ENCODE assay signal across 8 cellular contexts in the genomic region with DNA sequence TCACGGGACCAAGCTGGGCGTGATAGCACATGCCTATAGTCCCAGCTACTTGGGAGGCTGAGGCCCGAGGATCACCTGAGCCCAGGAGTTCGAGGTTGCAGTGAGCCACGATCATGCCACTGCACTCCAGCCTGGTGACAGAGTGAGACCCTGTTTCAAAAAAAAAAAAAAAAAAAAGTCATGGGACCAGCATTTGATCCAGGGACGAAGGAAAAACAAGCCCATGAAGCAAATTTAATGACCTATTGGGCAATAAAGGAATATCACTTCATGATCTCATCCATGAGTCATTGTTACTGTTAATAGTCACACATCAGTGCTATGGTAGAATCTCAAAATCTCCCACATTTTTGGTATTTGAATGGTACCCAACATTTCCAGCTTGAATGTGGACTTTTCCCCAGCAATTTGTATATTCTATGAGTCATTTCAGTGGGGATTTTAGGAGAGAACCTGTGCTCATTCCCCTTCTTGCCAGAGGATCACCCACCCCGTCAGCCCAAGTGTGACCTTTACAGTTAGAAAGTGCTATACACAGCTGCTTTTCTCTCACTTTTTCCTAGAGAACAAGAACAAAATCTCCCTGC. TPM values are rescaled to one million over a fixed set of nuclear protein-coding genes. Genes with fewer than 3 reads are reported as not detected.
DNase-seq lines count a peak whose midpoint lies in the region; ATAC-seq and TF ChIP-seq lines count a peak whose summit lies in the region.

No MANE protein-coding gene starts in this region.

- no peaks in the 10 kb centered on the region for H3K27me3 Mint-ChIP-seq in activated naive CD4-positive, alpha-beta T cell treated with anti-CD3 and anti-CD28 coated beads for 36 hours (ENCODE audit: low read depth)

- intact Hi-C loops in activated naive CD4-positive, alpha-beta T cell treated with anti-CD3 and anti-CD28 coated beads for 36 hours (cut with micrococcal nuclease), result loop anchor here (1.0 kb wide), 1 partner anchor 15 kb away; no protein-coding TSS in a partner anchor
- intact Hi-C loops in upper lobe of right lung (cut with DNase I), result no loop called here

- peaks cover 14% of the 10 kb centered on the region for H3K4me1 Mint-ChIP-seq in activated naive CD4-positive, alpha-beta T cell treated with anti-CD3 and anti-CD28 coated beads for 36 hours (ENCODE audit: low read depth)

- peaks cover 12% of the 10 kb centered on the region for H3K4me1 ChIP-seq in upper lobe of right lung

- TF ChIP-seq CTCF in astrocyte of the spinal cord (IDR thresholded peaks at IDR 0.05; ENCODE audit: low read depth, low read length) (no peak), upper lobe of right lung (IDR thresholded peaks at IDR 0.05) (no peak)

- no peak overlapping the region for H3K4me3 Mint-ChIP-seq in activated naive CD4-positive, alpha-beta T cell treated with anti-CD3 and anti-CD28 coated beads for 36 hours

- CTCF ChIA-PET in activated naive CD4-positive, alpha-beta T cell treated with anti-CD3 and anti-CD28 coated beads for 36 hours (lab: Charles Lee), result no interaction called here

- ATAC-seq in upper lobe of right lung (peak; percentile 50), GM18519 (IDR thresholded peaks at IDR 0.05; ENCODE audit: low FRiP score, unreplicated experiment) (no peak), GM18861 (IDR thresholded peaks at IDR 0.05; ENCODE audit: unreplicated experiment) (no peak), GM19351 (IDR thresholded peaks at IDR 0.05; ENCODE audit: unreplicated experiment) (no peak)

- no peaks in the 10 kb centered on the region for H3K27me3 ChIP-seq in upper lobe of right lung

- H3K27ac Mint-ChIP-seq in activated naive CD4-positive, alpha-beta T cell treated with anti-CD3 and anti-CD28 coated beads for 36 hours, result peak overlapping the region; percentile 87

- peaks cover 5% of the 10 kb centered on the region for H3K36me3 Mint-ChIP-seq in activated naive CD4-positive, alpha-beta T cell treated with anti-CD3 and anti-CD28 coated beads for 36 hours (ENCODE audit: low read depth)

- H3K36me3 ChIP-seq in upper lobe of right lung, result no peaks in the 10 kb centered on the region

- in situ Hi-C loops in astrocyte of the spinal cord (cut with HindIII; ENCODE audit: low sequenced_read_pairs), result no loop called here

- H3K9me3 ChIP-seq in upper lobe of right lung, result no peaks in the 10 kb centered on the region

- no peaks in the 10 kb centered on the region for H3K9me3 Mint-ChIP-seq in activated naive CD4-positive, alpha-beta T cell treated with anti-CD3 and anti-CD28 coated beads for 36 hours

- DNase-seq in activated naive CD4-positive, alpha-beta T cell treated with anti-CD3 and anti-CD28 coated beads for 36 hours, result peak; percentile 47
- DNase-seq in activated naive CD4-positive, alpha-beta T cell treated with Interleukin-2 at 50 U/mL for 16 hours, result no peak
- peak; percentile 86 for DNase-seq in astrocyte of the spinal cord (ENCODE audit: low read depth, low spot score)
- DNase-seq in kidney tubule cell (ENCODE audit: low spot score), result peak; percentile 90
- no peak for DNase-seq in upper lobe of right lung

- peak overlapping the region; percentile 61 for H3K27ac ChIP-seq in upper lobe of right lung

- no peak overlapping the region for H3K4me3 ChIP-seq in astrocyte of the spinal cord (ENCODE audit: low read depth, low read length)
- H3K4me3 ChIP-seq in upper lobe of right lung, result no peak overlapping the region

RNA-seq across cellular contexts. Expression of gene SOD2, which starts 8.5 kb away (rescaled TPM):
- total RNA-seq in activated naive CD4-positive, alpha-beta T cell treated with anti-CD3 and anti-CD28 coated beads for 36 hours, result 100 to 1,000 TPM; 256 to 260 TPM
- total RNA-seq in upper lobe of right lung, result 374 TPM

RNA-seq across cellular contexts. Expression of gene WTAP, which starts 25.8 kb away (rescaled TPM):
- total RNA-seq in activated naive CD4-positive, alpha-beta T cell treated with anti-CD3 and anti-CD28 coated beads for 36 hours, result 10 to 100 TPM; 87.5 to 91.6 TPM
- 77.4 TPM for total RNA-seq in upper lobe of right lung

Comparison
In these comparisons a context has a peak if more than half of its experiments do, and no peak if none do; other contexts are left out.
1. DNase-seq: peak in activated naive CD4-positive, alpha-beta T cell treated with anti-CD3 and anti-CD28 coated beads for 36 hours (single experiment), astrocyte of the spinal cord (single experiment) and kidney tubule cell (single experiment); none in activated naive CD4-positive, alpha-beta T cell treated with Interleukin-2 at 50 U/mL for 16 hours (single experiment) and upper lobe of right lung (single experiment).